ENCODE assay signal across 1 cellular context in genomic region chr1:174225499-174226204, GRCh38.
TF ChIP-seq lines count a peak whose summit lies in the region.

No MANE protein-coding gene starts in this region.

TF ChIP-seq in SK-N-SH treated with all-trans-retinoic acid at 6 μM for 48 hours, 23 proteins besides CTCF, POLR2A, EP300 and RAD21 (continued from another document):
- no peak for TF ChIP-seq ZFP30 (CRISPR knock-in tag; IDR thresholded peaks at IDR 0.05)
- TF ChIP-seq OSR1 (CRISPR knock-in tag; IDR thresholded peaks at IDR 0.05), result no peak
- no peak for TF ChIP-seq PPARA (CRISPR knock-in tag; IDR thresholded peaks at IDR 0.05; ENCODE audit: borderline replicate concordance)
- no peak for TF ChIP-seq TCF4 (CRISPR knock-in tag; IDR thresholded peaks at IDR 0.05; ENCODE audit: borderline replicate concordance)
